ENCODE assay signal across 24 cellular contexts in genomic region chr14:74476107-74476506, GRCh38. TPM values are rescaled to one million over a fixed set of nuclear protein-coding genes. Genes with fewer than 3 reads are reported as not detected.
DNase-seq lines count a peak whose midpoint lies in the region; TF ChIP-seq lines count a peak whose summit lies in the region.
"Had no signal": no experiment of that assay in that cellular context is flagged by ENCODE, and none has a peak within 500 bp of the region (broad histone marks: within the 10 kb centered on the region; RNA-seq: fewer than 3 reads in every experiment).

No MANE protein-coding gene starts in this region.

- peaks cover 10 to 45% of the 10 kb centered on the region in 2 donors for H3K36me3 ChIP-seq in ascending aorta
- H3K36me3 ChIP-seq in left ventricle myocardium inferior: peaks cover 50% of the 10 kb centered on the region
- peaks cover 25% of the 10 kb centered on the region for H3K36me3 ChIP-seq in skeletal muscle satellite cell (ENCODE audit: insufficient read depth, low read length)
- no peaks in the 10 kb centered on the region for H3K36me3 ChIP-seq in BE2C
- H3K36me3 ChIP-seq: SJCRH30 had no signal

- DNase-seq in H9 (no peak), ascending aorta (ENCODE audit: low spot score in 2 of 2) (no peak), left ventricle myocardium inferior (no peak), dermis blood vessel endothelial cell (no peak), SW 1271 (lab: John Stamatoyannopoulos, UW) (no peak), BE2C (no peak), HK-2 (ENCODE audit: unreplicated experiment) (no peak)
- DNase-seq: activated CD4-positive, alpha-beta T cell treated with anti-CD3 and anti-CD28 coated beads, Interleukin-2, amount 10 ng/mL, durations not matched to agents 24 days and 14 days; activated CD8-positive, alpha-beta memory T cell treated with anti-CD3 and anti-CD28 coated beads, Interleukin-2, amount 10 ng/mL, durations not matched to agents 7 days and 5 days; CD4-positive, alpha-beta memory T cell; glutamatergic neuron; left colon; naive thymus-derived CD8-positive, alpha-beta T cell; NCI-H1048; NCI-H2029 treated with DMSO at 0.1 percent for 48 hours; SJCRH30 had no signal

- no peak overlapping the region for H3K4me2 ChIP-seq in H9 (ENCODE audit: insufficient read depth, insufficient read length, low read length)
- H3K4me2 ChIP-seq in skeletal muscle satellite cell (ENCODE audit: low read length): no peak overlapping the region

- H3K27ac ChIP-seq in H9 (ENCODE audit: insufficient read length, low read depth, low read length) (no peak overlapping the region), ascending aorta (peak overlapping the region; percentile 59 to 69), left ventricle myocardium inferior (replicated peaks) (peak overlapping the region; percentile 13)
- H3K27ac ChIP-seq: brain microvascular endothelial cell, parathyroid adenoma, SJCRH30, vagina had no signal

- peaks cover 17 to 29% of the 10 kb centered on the region in 2 experiments for H3K4me1 Mint-ChIP-seq in H9
- H3K4me1 Mint-ChIP-seq: activated CD4-positive, alpha-beta T cell treated with anti-CD3 and anti-CD28 coated beads, Interleukin-2, amount 10 ng/mL, durations not matched to agents 24 days and 14 days; activated CD8-positive, alpha-beta memory T cell treated with anti-CD3 and anti-CD28 coated beads, Interleukin-2, amount 10 ng/mL, durations not matched to agents 7 days and 5 days; CD4-positive, alpha-beta memory T cell; naive thymus-derived CD8-positive, alpha-beta T cell had no signal

- H3K27ac Mint-ChIP-seq in H9: peak overlapping the region in 2 of 3 experiments; percentile 63 to 64; a peak in 3 of 7 replicates
- H3K27ac Mint-ChIP-seq: activated CD4-positive, alpha-beta T cell treated with anti-CD3 and anti-CD28 coated beads, Interleukin-2, amount 10 ng/mL, durations not matched to agents 24 days and 14 days; activated CD8-positive, alpha-beta memory T cell treated with anti-CD3 and anti-CD28 coated beads, Interleukin-2, amount 10 ng/mL, durations not matched to agents 7 days and 5 days; activated naive CD4-positive, alpha-beta T cell treated with anti-CD3 and anti-CD28 coated beads, Interleukin-2, amount 50 U/mL, for 72 hours; naive thymus-derived CD8-positive, alpha-beta T cell; T-helper 1 cell treated with Interleukin-12 subunit alpha and Interleukin-12 subunit beta and Interleukin-4 antibody, amounts not matched to agents 30 μg/mL and 1 μg/mL, for 36 hours had no signal

- H2AFZ ChIP-seq in H9 (ENCODE audit: low read length): no peak overlapping the region
- H2AFZ ChIP-seq: parathyroid adenoma had no signal

- H3K9ac ChIP-seq in H9 (ENCODE audit: extremely low read depth, insufficient read length, low read length) (no peak overlapping the region), skeletal muscle satellite cell (ENCODE audit: low read depth, low read length) (peak overlapping the region; percentile 23)
- H3K9ac ChIP-seq: parathyroid adenoma had no signal

- H3K14ac ChIP-seq in H9 (ENCODE audit: insufficient read depth, low read length): no peak overlapping the region

- no peak overlapping the region for H3K18ac ChIP-seq in H9 (ENCODE audit: insufficient read length, low read depth, low read length)

- H3K36me3 Mint-ChIP-seq in H9 (ENCODE audit: insufficient read depth in 1 of 3, low read depth in 3 of 3): peaks cover 5 to 48% (median 44%) of the 10 kb centered on the region in 3 experiments
- H3K36me3 Mint-ChIP-seq: activated naive CD4-positive, alpha-beta T cell treated with anti-CD3 and anti-CD28 coated beads, Interleukin-2, amount 50 U/mL, for 72 hours had no signal

- intact Hi-C loops in ascending aorta (cut with DNase I): no loop called here
- intact Hi-C loops in left ventricle myocardium inferior (cut with micrococcal nuclease): loop anchor here (5.0 kb wide), 1 partner anchor 114 kb away; no protein-coding TSS in a partner anchor

- no peaks in the 10 kb centered on the region for H3K79me1 ChIP-seq in H9 (ENCODE audit: insufficient read depth, low read depth, low read length, poor library complexity, severe bottlenecking)

- H3K23me2 ChIP-seq in H9 (ENCODE audit: insufficient read length, low read depth, low read length, poor library complexity, severe bottlenecking): no peaks in the 10 kb centered on the region

- no peak overlapping the region for H3K56ac ChIP-seq in H9 (ENCODE audit: insufficient read length, low read depth, low read length)

- no peak overlapping the region for H3K4ac ChIP-seq in H9 (ENCODE audit: low read depth, low read length)

- H4K20me1 ChIP-seq in H9 (ENCODE audit: control insufficient read depth, insufficient read depth, insufficient read length): no peaks in the 10 kb centered on the region

- no peaks in the 10 kb centered on the region for H3K27me3 Mint-ChIP-seq in H9 (ENCODE audit: low read depth)
- H3K27me3 Mint-ChIP-seq: activated CD4-positive, alpha-beta T cell treated with anti-CD3 and anti-CD28 coated beads, Interleukin-2, amount 10 ng/mL, durations not matched to agents 24 days and 14 days; activated CD8-positive, alpha-beta memory T cell treated with anti-CD3 and anti-CD28 coated beads, Interleukin-2, amount 10 ng/mL, durations not matched to agents 7 days and 5 days; CD4-positive, alpha-beta memory T cell had no signal

- H2BK120ac ChIP-seq in H9 (ENCODE audit: low read depth, low read length, poor library complexity, severe bottlenecking): no peak overlapping the region

- H3K9me3 Mint-ChIP-seq in H9: no peaks in the 10 kb centered on the region
- H3K9me3 Mint-ChIP-seq: activated CD4-positive, alpha-beta T cell treated with anti-CD3 and anti-CD28 coated beads, Interleukin-2, amount 10 ng/mL, durations not matched to agents 24 days and 14 days; activated naive CD4-positive, alpha-beta T cell treated with anti-CD3 and anti-CD28 coated beads, Interleukin-2, amount 50 U/mL, for 72 hours; T-helper 1 cell treated with Interleukin-12 subunit alpha and Interleukin-12 subunit beta and Interleukin-4 antibody, amounts not matched to agents 30 μg/mL and 1 μg/mL, for 36 hours had no signal

- H3K4me3 Mint-ChIP-seq in H9: no peak overlapping the region
- H3K4me3 Mint-ChIP-seq: activated CD4-positive, alpha-beta T cell treated with anti-CD3 and anti-CD28 coated beads, Interleukin-2, amount 10 ng/mL, durations not matched to agents 24 days and 14 days; activated CD8-positive, alpha-beta memory T cell treated with anti-CD3 and anti-CD28 coated beads, Interleukin-2, amount 10 ng/mL, durations not matched to agents 7 days and 5 days; CD4-positive, alpha-beta memory T cell; naive thymus-derived CD8-positive, alpha-beta T cell; T-helper 1 cell treated with Interleukin-12 subunit alpha and Interleukin-12 subunit beta and Interleukin-4 antibody, amounts not matched to agents 30 μg/mL and 1 μg/mL, for 36 hours had no signal

- no peak overlapping the region for H4K91ac ChIP-seq in H9 (ENCODE audit: insufficient read length, low read depth, low read length)

- no peaks in the 10 kb centered on the region for H3K27me3 ChIP-seq in H9 (ENCODE audit: insufficient read depth, low read length)
- H3K27me3 ChIP-seq in ascending aorta: no peaks in the 10 kb centered on the region
- no peaks in the 10 kb centered on the region for H3K27me3 ChIP-seq in left ventricle myocardium inferior (ENCODE audit: low read depth)
- no peaks in the 10 kb centered on the region for H3K27me3 ChIP-seq in skeletal muscle satellite cell (ENCODE audit: control insufficient read depth, insufficient read depth, low read length)
- peaks cover 18% of the 10 kb centered on the region for H3K27me3 ChIP-seq in BE2C
- H3K27me3 ChIP-seq: brain microvascular endothelial cell, SJCRH30, vagina had no signal

- TF ChIP-seq CTCF in H9 (conservative IDR thresholded peaks at IDR 0.05): no peak
- TF ChIP-seq CTCF in ascending aorta (IDR thresholded peaks at IDR 0.05): no peak
- TF ChIP-seq CTCF in left ventricle myocardium inferior (IDR thresholded peaks at IDR 0.05; ENCODE audit: borderline replicate concordance): no peak
- TF ChIP-seq CTCF in BE2C (IDR thresholded peaks at IDR 0.05; ENCODE audit: low read depth, low read length): no peak

- H3K4me3 ChIP-seq in ascending aorta (no peak overlapping the region), left ventricle myocardium inferior (no peak overlapping the region), skeletal muscle satellite cell (ENCODE audit: low read length) (no peak overlapping the region), BE2C (ENCODE audit: low read depth, low read length) (no peak overlapping the region)
- H3K4me3 ChIP-seq: SJCRH30, vagina had no signal

- H2BK20ac ChIP-seq in H9 (ENCODE audit: low read depth, low read length, poor library complexity, severe bottlenecking): no peak overlapping the region

- H3K4me1 ChIP-seq in H9 (ENCODE audit: insufficient read depth, low read length) (no peaks in the 10 kb centered on the region), ascending aorta (peaks cover 4 to 12% of the 10 kb centered on the region in 2 donors), left ventricle myocardium inferior (peaks cover 14% of the 10 kb centered on the region), skeletal muscle satellite cell (ENCODE audit: control insufficient read depth, insufficient read depth, low read length) (peaks cover 14% of the 10 kb centered on the region), BE2C (no peaks in the 10 kb centered on the region)
- H3K4me1 ChIP-seq: parathyroid adenoma, SJCRH30, vagina had no signal

- no peak overlapping the region for H3T11ph ChIP-seq in H9 (ENCODE audit: low read length)

- no peak overlapping the region for H2BK15ac ChIP-seq in H9 (ENCODE audit: low read depth, low read length)

- no peak overlapping the region for H3K23ac ChIP-seq in H9 (ENCODE audit: insufficient read length, low read depth, low read length)

- H3K9me3 ChIP-seq in H9 (ENCODE audit: control insufficient read depth, low read depth, low read length) (no peaks in the 10 kb centered on the region), ascending aorta (no peaks in the 10 kb centered on the region), left ventricle myocardium inferior (replicated peaks) (no peaks in the 10 kb centered on the region), skeletal muscle satellite cell (replicated peaks; ENCODE audit: low read length) (no peaks in the 10 kb centered on the region), BE2C (no peaks in the 10 kb centered on the region)
- H3K9me3 ChIP-seq: SJCRH30, vagina had no signal

- no CpG with 5 or more reads among the region's 4 CpGs for WGBS in H9 (ENCODE audit: extremely low coverage, insufficient read length, low lambda C conversion rate)

- H4K8ac ChIP-seq in H9 (replicated peaks; ENCODE audit: insufficient read length, low read depth, low read length): no peak overlapping the region

- H2AK5ac ChIP-seq in H9 (ENCODE audit: insufficient read length, low read length): no peak overlapping the region

- H4K5ac ChIP-seq in H9 (ENCODE audit: insufficient read length, low read depth, low read length): no peak overlapping the region

- no peak overlapping the region for H2BK12ac ChIP-seq in H9 (ENCODE audit: insufficient read length, low read depth, low read length)

- H3K79me2 ChIP-seq in H9 (ENCODE audit: insufficient read depth, low read length): no peaks in the 10 kb centered on the region
- H3K79me2 ChIP-seq: parathyroid adenoma had no signal

- no peak overlapping the region for H2BK5ac ChIP-seq in H9 (ENCODE audit: insufficient read length, low read length)

RNA-seq across cellular contexts. Expression of gene NPC2, which starts 17.0 kb away (rescaled TPM):
- total RNA-seq in H9 (2021) (133 and 137 TPM in 2 replicates), ascending aorta (324 TPM), left ventricle myocardium inferior (93.5 TPM), dermis blood vessel endothelial cell (205 and 322 TPM in 2 replicates)
- 112 and 157 TPM in 2 replicates for total RNA-seq in skeletal muscle satellite cell (2012; rRNA removed)
- polyA plus RNA-seq in BE2C (2012; ENCODE audit: insufficient read depth, insufficient read length, low read depth): 11.5 TPM

RNA-seq across cellular contexts. Expression of gene ISCA2, which starts 17.5 kb away (rescaled TPM):
- total RNA-seq in H9 (2021) (36.3 and 37.5 TPM in 2 replicates), ascending aorta (10.0 TPM), left ventricle myocardium inferior (45.8 TPM), dermis blood vessel endothelial cell (17.0 and 19.1 TPM in 2 replicates)
- total RNA-seq in skeletal muscle satellite cell (2012; rRNA removed): 10.9 and 20.1 TPM in 2 replicates
- 27.2 TPM for polyA plus RNA-seq in BE2C (2012; ENCODE audit: insufficient read depth, insufficient read length, low read depth)

RNA-seq across cellular contexts. Expression of gene SYNDIG1L, which starts 50.1 kb away (rescaled TPM):
- total RNA-seq in H9 (2021) (0.22 and 0.33 TPM in 2 replicates), ascending aorta (not detected), left ventricle myocardium inferior (0.11 TPM), dermis blood vessel endothelial cell (not detected in 2 replicates)
- not detected in 2 replicates for total RNA-seq in skeletal muscle satellite cell (2012; rRNA removed)
- polyA plus RNA-seq in BE2C (2012; ENCODE audit: insufficient read depth, insufficient read length, low read depth): not detected
- total RNA-seq: activated CD4-positive, alpha-beta T cell treated with anti-CD3 and anti-CD28 coated beads, Interleukin-2, amount 10 ng/mL, durations not matched to agents 24 days and 14 days; activated CD8-positive, alpha-beta memory T cell treated with anti-CD3 and anti-CD28 coated beads, Interleukin-2, amount 10 ng/mL, durations not matched to agents 7 days and 5 days; activated naive CD4-positive, alpha-beta T cell treated with anti-CD3 and anti-CD28 coated beads, Interleukin-2, amount 50 U/mL, for 72 hours; CD4-positive, alpha-beta memory T cell; HepG2; left colon; mesenteric fat pad; SJCRH30; vagina had no signal
- polyA plus RNA-seq: CD4-positive, alpha-beta memory T cell had no signal
